29 cellular contexts compared by ENCODE assay signal in the genomic region with DNA sequence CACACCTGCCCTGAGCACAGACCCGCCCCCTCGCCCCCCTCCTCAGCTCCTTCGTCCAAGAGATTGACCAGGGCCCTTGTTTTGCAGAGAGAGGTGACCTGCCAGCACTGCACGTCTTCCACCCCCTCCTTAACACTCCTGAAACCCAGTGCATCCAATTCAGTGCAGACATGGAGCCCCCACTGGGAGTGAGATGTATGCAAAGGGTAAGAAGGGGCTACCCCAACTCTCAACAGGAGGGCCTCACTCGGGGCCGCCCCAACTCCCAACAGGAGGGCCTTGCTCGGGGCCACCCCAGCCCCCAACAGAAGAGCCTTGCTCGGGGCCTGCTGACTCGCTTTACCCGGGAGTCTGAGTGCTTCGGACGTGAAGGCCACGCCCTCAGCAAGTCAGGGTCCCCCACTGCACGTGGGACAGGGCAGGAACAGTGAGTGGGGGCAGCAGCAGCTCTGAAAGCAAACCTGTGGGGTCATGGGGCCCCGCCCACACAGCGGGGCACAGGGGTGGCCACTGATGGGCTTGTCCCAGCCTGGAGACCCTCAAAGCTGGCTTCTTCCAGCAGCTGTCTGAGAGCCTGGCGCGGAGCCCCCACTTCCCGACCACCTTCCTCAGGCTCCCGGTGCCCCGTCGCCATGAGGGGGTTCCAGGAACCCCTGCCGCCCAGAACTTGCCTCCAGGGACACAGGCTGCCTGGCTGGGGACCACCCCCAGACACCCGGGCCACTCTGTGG. TPM values are rescaled to one million over a fixed set of nuclear protein-coding genes. Genes with fewer than 3 reads are reported as not detected.
"Had no signal": no experiment of that assay in that cellular context is flagged by ENCODE, and none has a peak within 500 bp of the region (broad histone marks: within the 10 kb centered on the region; RNA-seq: fewer than 3 reads in every experiment).

No MANE protein-coding gene starts in this region.

- H3K9me3 ChIP-seq: ascending aorta had no signal

- H3K27me3 ChIP-seq: ascending aorta, cardiac muscle cell had no signal

- H3K4me3 ChIP-seq: ascending aorta, cardiac muscle cell had no signal

- H3K36me3 ChIP-seq: cardiac muscle cell had no signal

- FAIRE-seq: bronchial epithelial cell, TTC549 had no signal

- ATAC-seq: activated CD4-positive, alpha-beta T cell treated with anti-CD3 and anti-CD28 coated beads for 36 hours; activated CD8-positive, alpha-beta T cell treated with anti-CD3 and anti-CD28 coated beads for 36 hours; activated naive CD8-positive, alpha-beta T cell treated with anti-CD3 and anti-CD28 coated beads, Interleukin-2, amount 50 U/mL, for 24 hours had no signal

- H3K27ac ChIP-seq: ascending aorta, cardiac muscle cell, VCaP had no signal

- DNase-seq: activated B cell treated with CpG ODN at 0.5 μM for 24 hours; activated CD4-positive, alpha-beta memory T cell treated with anti-CD3 and anti-CD28 coated beads for 36 hours; activated CD4-positive, alpha-beta T cell treated with anti-CD3 and anti-CD28 coated beads for 36 hours; activated CD4-positive, alpha-beta T cell treated with anti-CD3 and anti-CD28 coated beads for 48 hours; activated CD4-positive, alpha-beta T cell treated with anti-CD3 and anti-CD28 coated beads, Interleukin-2, amount 50 U/mL, for 1 hour; activated CD4-positive, alpha-beta T cell treated with anti-CD3 and anti-CD28 coated beads, Interleukin-2, amount 50 U/mL, for 4 hours; activated CD4-positive, CD25-positive, alpha-beta regulatory T cell treated with anti-CD3 and anti-CD28 coated beads, Interleukin-2, amount 50 U/mL, for 72 hours; activated CD8-positive, alpha-beta memory T cell treated with anti-CD3 and anti-CD28 coated beads, Interleukin-2, amount 50 U/mL, for 4 hours; activated CD8-positive, alpha-beta T cell treated with anti-CD3 and anti-CD28 coated beads for 36 hours; activated effector memory CD4-positive, alpha-beta T cell treated with Interleukin-2 at 50 U/mL for 16 hours; activated gamma-delta T cell; activated naive CD4-positive, alpha-beta T cell treated with anti-CD3 and anti-CD28 coated beads, Interleukin-2, amount 10 ng/mL, durations not matched to agents 7 days and 5 days; activated naive CD4-positive, alpha-beta T cell treated with Interleukin-2 at 50 U/mL for 16 hours; activated naive CD8-positive, alpha-beta T cell treated with anti-CD3 and anti-CD28 coated beads, Interleukin-2, amount 10 ng/mL, durations not matched to agents 7 days and 5 days; activated naive CD8-positive, alpha-beta T cell treated with anti-CD3 and anti-CD28 coated beads, Interleukin-2, amount 50 U/mL, for 24 hours; activated T-cell treated with anti-CD3 and anti-CD28 coated beads, Interleukin-2, amount 50 U/mL, for 24 hours; activated T-cell treated with anti-CD3 and anti-CD28 coated beads, Interleukin-2, amount 50 U/mL, for 48 hours; amygdala; anterior cingulate cortex; caudate nucleus; cerebellar nuclear complex; T-helper 1 cell; T-helper 2 cell; T-helper 9 cell had no signal

RNA-seq across cellular contexts. Expression of a gene that starts 14.3 kb away (rescaled TPM):
- total RNA-seq: bronchial epithelial cell had no signal

RNA-seq across cellular contexts. Expression of a gene that starts 35.7 kb away (rescaled TPM):
- total RNA-seq: bronchial epithelial cell had no signal
